In genomic region chr1:181043025-181043880, GRCh38 we compare ENCODE assay signal across 1 cellular context.
TF ChIP-seq lines count a peak whose summit lies in the region.

No MANE protein-coding gene starts in this region.

TF ChIP-seq in HEK293, 187 proteins besides CTCF, POLR2A, EP300 and RAD21 (continued from another document and continues in another):
- no peak for TF ChIP-seq PBX3 (CRISPR knock-in tag; IDR thresholded peaks at IDR 0.05)
- no peak for TF ChIP-seq ZNF837 (tag by site-specific recombination; IDR thresholded peaks at IDR 0.05)
- peak; percentile 88 for TF ChIP-seq TRIM28 (IDR thresholded peaks at IDR 0.05; ENCODE audit: borderline replicate concordance, low read length)
- no peak for TF ChIP-seq ZNF19 (tag by site-specific recombination; IDR thresholded peaks at IDR 0.05; ENCODE audit: low read depth)
- no peak for TF ChIP-seq ZNF670 (tag by site-specific recombination; IDR thresholded peaks at IDR 0.05; ENCODE audit: low read depth)
- TF ChIP-seq ZNF146 (tag by site-specific recombination; IDR thresholded peaks at IDR 0.05) = no peak
- no peak for TF ChIP-seq ZNF560 (tag by site-specific recombination; IDR thresholded peaks at IDR 0.05; ENCODE audit: borderline replicate concordance)
- TF ChIP-seq ZNF791 (tag by site-specific recombination; IDR thresholded peaks at IDR 0.05) = no peak
- TF ChIP-seq ZNF398 (tag by site-specific recombination; IDR thresholded peaks at IDR 0.05) = peak; percentile 86
- peak; percentile 41 for TF ChIP-seq ZFHX2 (tag by site-specific recombination; conservative IDR thresholded peaks at IDR 0.05)
- no peak for TF ChIP-seq ZNF529 (tag by site-specific recombination; IDR thresholded peaks at IDR 0.05; ENCODE audit: insufficient replicate concordance)
- TF ChIP-seq ZNF266 (tag by site-specific recombination; IDR thresholded peaks at IDR 0.05; ENCODE audit: low read depth) = no peak
- no peak for TF ChIP-seq ZNF473 (tag by site-specific recombination; IDR thresholded peaks at IDR 0.05)
- no peak for TF ChIP-seq ZNF513 (tag by site-specific recombination; IDR thresholded peaks at IDR 0.05)
- TF ChIP-seq ZNF23 (tag by site-specific recombination; IDR thresholded peaks at IDR 0.05; ENCODE audit: borderline replicate concordance) = no peak
- TF ChIP-seq AEBP2 (tag by site-specific recombination; IDR thresholded peaks at IDR 0.05; ENCODE audit: borderline replicate concordance) = no peak
- TF ChIP-seq ZSCAN16 (tag by site-specific recombination; IDR thresholded peaks at IDR 0.05) = no peak
- TF ChIP-seq ZNF433 (tag by site-specific recombination; IDR thresholded peaks at IDR 0.05; ENCODE audit: low read depth) = no peak
- TF ChIP-seq ZBTB49 (tag by site-specific recombination; IDR thresholded peaks at IDR 0.05; ENCODE audit: low read depth) = no peak
- TF ChIP-seq ZNF404 (tag by site-specific recombination; IDR thresholded peaks at IDR 0.05) = no peak
- TF ChIP-seq ZNF48 (tag by site-specific recombination; IDR thresholded peaks at IDR 0.05) = no peak
- TF ChIP-seq ZXDB (tag by site-specific recombination; IDR thresholded peaks at IDR 0.05) = no peak
- TF ChIP-seq ZNF558 (tag by site-specific recombination; IDR thresholded peaks at IDR 0.05) = no peak
- TF ChIP-seq ZNF221 (tag by site-specific recombination; IDR thresholded peaks at IDR 0.05; ENCODE audit: borderline replicate concordance) = no peak
- peak; percentile 97 for TF ChIP-seq OSR2 (tag by site-specific recombination; IDR thresholded peaks at IDR 0.05)
- peak; percentile 98 for TF ChIP-seq KLF1 (tag by site-specific recombination; IDR thresholded peaks at IDR 0.05)
- peak; percentile 79 for TF ChIP-seq ZSCAN4 (tag by site-specific recombination; IDR thresholded peaks at IDR 0.05)
- TF ChIP-seq SP3 (tag by site-specific recombination; IDR thresholded peaks at IDR 0.05) = no peak
- TF ChIP-seq SP2 (tag by site-specific recombination; IDR thresholded peaks at IDR 0.05) = no peak
- TF ChIP-seq INSM2 (tag by site-specific recombination; IDR thresholded peaks at IDR 0.05) = no peak
- TF ChIP-seq ZNF2 (tag by site-specific recombination; IDR thresholded peaks at IDR 0.05) = no peak
- no peak for TF ChIP-seq ZNF24 (tag by site-specific recombination; IDR thresholded peaks at IDR 0.05)
- TF ChIP-seq KLF8 (tag by site-specific recombination; IDR thresholded peaks at IDR 0.05) = no peak
- TF ChIP-seq ZNF121 (tag by site-specific recombination; IDR thresholded peaks at IDR 0.05) = no peak
- 0 out of 2 replicates have a peak, but pooled peaks have one; percentile 12 for TF ChIP-seq MZF1 (tag by site-specific recombination; IDR thresholded peaks at IDR 0.05; ENCODE audit: borderline replicate concordance)
- peak; percentile 57 for TF ChIP-seq PATZ1 (tag by site-specific recombination; IDR thresholded peaks at IDR 0.05)
- no peak for TF ChIP-seq HOXA7 (CRISPR knock-in tag; IDR thresholded peaks at IDR 0.05; ENCODE audit: borderline replicate concordance)
- TF ChIP-seq GLI2 (tag by site-specific recombination; IDR thresholded peaks at IDR 0.05; ENCODE audit: borderline replicate concordance, low read depth) = no peak
- TF ChIP-seq ZNF792 (tag by site-specific recombination; IDR thresholded peaks at IDR 0.05) = no peak
- TF ChIP-seq ZNF518A (tag by site-specific recombination; conservative IDR thresholded peaks at IDR 0.05; ENCODE audit: low read depth) = peak; percentile 74
- no peak for TF ChIP-seq ZFP41 (tag by site-specific recombination; IDR thresholded peaks at IDR 0.05; ENCODE audit: borderline replicate concordance)
- no peak for TF ChIP-seq ZNF391 (tag by site-specific recombination; IDR thresholded peaks at IDR 0.05; ENCODE audit: borderline replicate concordance, low read depth)
- TF ChIP-seq ZNF394 (tag by site-specific recombination; IDR thresholded peaks at IDR 0.05; ENCODE audit: borderline replicate concordance) = no peak
- no peak for TF ChIP-seq ZNF514 (tag by site-specific recombination; IDR thresholded peaks at IDR 0.05)
- no peak for TF ChIP-seq ZNF623 (tag by site-specific recombination; IDR thresholded peaks at IDR 0.05)
